In genomic region chr4:189010452-189011217, GRCh38 we compare ENCODE assay signal across 6 cellular contexts.
A peak's percentile ranks its signal among the peaks of the same experiment; 100 is the strongest.
DNase-seq lines count a peak whose midpoint lies in the region; FAIRE-seq and TF ChIP-seq lines count a peak whose summit lies in the region.
"Not testable (repeated sequence)": the region's sequence is repeated elsewhere in the genome, so short reads cannot be mapped to it uniquely, and the experiment has no call there.

No MANE protein-coding gene starts in this region.

- not testable (repeated sequence) for H3K79me2 ChIP-seq in H1 (ENCODE audit: control insufficient read depth in 1 of 2, insufficient read depth in 2 of 2, low read length in 2 of 2)

- not testable (repeated sequence) for H2BK12ac ChIP-seq in H1 (ENCODE audit: low read depth, low read length)

- H3K27ac ChIP-seq in H1 (ENCODE audit: low read depth, low read length) = not testable (repeated sequence)

- peak; percentile 82 for DNase-seq in DMS53 treated with DMSO at 0.1 percent for 48 hours (lab: John Stamatoyannopoulos, UW; ENCODE audit: unreplicated experiment)
- peak; percentile 65 for DNase-seq in LHCN-M2 (ENCODE audit: low read depth)
- DNase-seq in SHP77 treated with DMSO at 0.1 percent for 48 hours (lab: John Stamatoyannopoulos, UW) = peak; percentile 55
- not testable (repeated sequence) for DNase-seq in H1 (ENCODE audit: low read depth in 1 of 2, low spot score in 2 of 2); glutamatergic neuron

- not testable (repeated sequence) for FAIRE-seq in H1 (lab: Jason Lieb, UNC)

- not testable (repeated sequence) for H2BK120ac ChIP-seq in H1 (replicated peaks; ENCODE audit: low read depth, low read length)

- not testable (repeated sequence) for TF ChIP-seq RAD21 in H1 (IDR thresholded peaks at IDR 0.05 in 1 of 2, conservative IDR thresholded peaks at IDR 0.05 in 1 of 2; ENCODE audit: low read depth in 2 of 2, low read length in 2 of 2)

- H3K9ac ChIP-seq in H1 (replicated peaks in 1 of 4; ENCODE audit: extremely low read depth in 1 of 4, low read depth in 3 of 4, low read length in 3 of 4) = not testable (repeated sequence)

- not testable (repeated sequence) for H3K79me1 ChIP-seq in H1 (ENCODE audit: low read depth, low read length)

- not testable (repeated sequence) for H4K8ac ChIP-seq in H1 (ENCODE audit: extremely low read depth, insufficient read depth, low read length)

- not testable (repeated sequence) for H2AFZ ChIP-seq in H1 (ENCODE audit: low read length)

- not testable (repeated sequence) for H3K9me3 ChIP-seq in H1 (ENCODE audit: insufficient read depth in 2 of 2, low read depth in 1 of 2, low read length in 1 of 2)

- not testable (repeated sequence) for H3K27me3 ChIP-seq in H1 (replicated peaks in 1 of 4; ENCODE audit: control insufficient read depth in 3 of 4, extremely low read depth in 1 of 4, insufficient read depth in 3 of 4, low read length in 3 of 4)

- CTCF ChIA-PET in H1 (lab: Charles Lee; ENCODE audit: partially characterized antibody) = interaction anchor here (0.6 to 1.6 kb wide), 3 partner anchors 10 to 475 kb away, joined by 3 to 4 read pairs (median 3); no protein-coding TSS in a partner anchor

- not testable (repeated sequence) for H3K4me2 ChIP-seq in H1 (ENCODE audit: insufficient read depth in 1 of 2, low read depth in 2 of 2, low read length in 2 of 2)

- peak overlapping the region; percentile 68 for H3K27ac Mint-ChIP-seq in glutamatergic neuron (ENCODE audit: unreplicated experiment)
- peak overlapping the region in 2 of 3 experiments; percentile 6 to 60 for H3K27ac Mint-ChIP-seq in nephron

- H3K14ac ChIP-seq in H1 (ENCODE audit: insufficient read length) = not testable (repeated sequence)

- H3K4me3 ChIP-seq in H1 (ENCODE audit: extremely low read depth in 1 of 4, insufficient read depth in 2 of 4, low read depth in 3 of 4, low read length in 4 of 4) = not testable (repeated sequence)

- not testable (repeated sequence) for H3K36me3 ChIP-seq in H1 (ENCODE audit: control insufficient read depth in 2 of 4, insufficient read depth in 4 of 4, low read length in 3 of 4)

- not testable (repeated sequence) for TF ChIP-seq CTCF in H1 (IDR thresholded peaks at IDR 0.05; ENCODE audit: control extremely low read depth in 1 of 3, insufficient read depth in 1 of 3, low read depth in 1 of 3, low read length in 3 of 3); glutamatergic neuron (IDR thresholded peaks at IDR 0.05; ENCODE audit: partially characterized antibody, unreplicated experiment); nephron (IDR thresholded peaks at IDR 0.05; ENCODE audit: unreplicated experiment in 3 of 3)

- not testable (repeated sequence) for H3K4me1 ChIP-seq in H1 (replicated peaks in 1 of 4; ENCODE audit: control insufficient read depth in 3 of 4, insufficient read depth in 4 of 4, low read length in 3 of 4)

- H3K23me2 ChIP-seq in H1 (ENCODE audit: low read depth, low read length) = not testable (repeated sequence)

- H3K18ac ChIP-seq in H1 (ENCODE audit: extremely low read depth, low read length) = not testable (repeated sequence)

- H3K4me3 Mint-ChIP-seq in glutamatergic neuron (ENCODE audit: unreplicated experiment); nephron: not testable (repeated sequence)

- not testable (repeated sequence) for H3K36me3 Mint-ChIP-seq in glutamatergic neuron (ENCODE audit: unreplicated experiment); nephron (ENCODE audit: low read depth)

- not testable (repeated sequence) for H2BK5ac ChIP-seq in H1 (ENCODE audit: low read depth, low read length)

- H4K91ac ChIP-seq in H1 (replicated peaks; ENCODE audit: insufficient read length, low read length) = not testable (repeated sequence)

- not testable (repeated sequence) for H3K27me3 Mint-ChIP-seq in glutamatergic neuron (ENCODE audit: unreplicated experiment); nephron (ENCODE audit: low read depth)

- H3K4me1 Mint-ChIP-seq in glutamatergic neuron (ENCODE audit: low read depth, unreplicated experiment); nephron: not testable (repeated sequence)

- H3K4ac ChIP-seq in H1 (replicated peaks; ENCODE audit: insufficient read length, low read depth, low read length) = not testable (repeated sequence)

- not testable (repeated sequence) for H3K56ac ChIP-seq in H1 (replicated peaks; ENCODE audit: insufficient read length, low read depth, low read length)

- WGBS in H1 (ENCODE audit: extremely low coverage in 1 of 2, insufficient coverage in 1 of 2, insufficient read length in 1 of 2, insufficient replicate concordance in 2 of 2, low coverage in 1 of 2, low lambda C conversion rate in 2 of 2, missing lambda C conversion rate in 1 of 2), 2 experiments = 86% methylated on average over 19 of the region's 27 CpGs; no CpG with 5 or more reads in 1 of the 2 experiments

- not testable (repeated sequence) for H4K5ac ChIP-seq in H1 (ENCODE audit: insufficient read length, low read depth, low read length)

- H2BK20ac ChIP-seq in H1 (ENCODE audit: low read length) = 0 out of 2 replicates have a peak overlapping the region, but pooled peaks have one; percentile 1

- not testable (repeated sequence) for H2BK15ac ChIP-seq in H1 (ENCODE audit: low read length)

- not testable (repeated sequence) for H3K23ac ChIP-seq in H1 (ENCODE audit: insufficient read length)

- H2AK5ac ChIP-seq in H1 (ENCODE audit: low read depth, low read length) = not testable (repeated sequence)

- TF ChIP-seq EP300 in H1 (IDR thresholded peaks at IDR 0.05; ENCODE audit: borderline replicate concordance in 1 of 2, low read depth in 2 of 2, low read length in 2 of 2) = not testable (repeated sequence)

- H4K20me1 ChIP-seq in H1 (replicated peaks in 1 of 2; ENCODE audit: control insufficient read depth in 1 of 2, insufficient read depth in 2 of 2, low read length in 2 of 2) = not testable (repeated sequence)

- not testable (repeated sequence) for H3K9me3 Mint-ChIP-seq in glutamatergic neuron (ENCODE audit: unreplicated experiment)
- H3K9me3 Mint-ChIP-seq in nephron = peaks cover 18% of the 10 kb centered on the region

- TF ChIP-seq POLR2A in H1 (IDR thresholded peaks at IDR 0.05; ENCODE audit: control extremely low read depth in 1 of 2, low read depth in 2 of 2, low read length in 2 of 2) = not testable (repeated sequence)

- POLR2A ChIA-PET in H1 (lab: Charles Lee; ENCODE audit: partially characterized antibody) = not testable (repeated sequence)
